In the genomic region with DNA sequence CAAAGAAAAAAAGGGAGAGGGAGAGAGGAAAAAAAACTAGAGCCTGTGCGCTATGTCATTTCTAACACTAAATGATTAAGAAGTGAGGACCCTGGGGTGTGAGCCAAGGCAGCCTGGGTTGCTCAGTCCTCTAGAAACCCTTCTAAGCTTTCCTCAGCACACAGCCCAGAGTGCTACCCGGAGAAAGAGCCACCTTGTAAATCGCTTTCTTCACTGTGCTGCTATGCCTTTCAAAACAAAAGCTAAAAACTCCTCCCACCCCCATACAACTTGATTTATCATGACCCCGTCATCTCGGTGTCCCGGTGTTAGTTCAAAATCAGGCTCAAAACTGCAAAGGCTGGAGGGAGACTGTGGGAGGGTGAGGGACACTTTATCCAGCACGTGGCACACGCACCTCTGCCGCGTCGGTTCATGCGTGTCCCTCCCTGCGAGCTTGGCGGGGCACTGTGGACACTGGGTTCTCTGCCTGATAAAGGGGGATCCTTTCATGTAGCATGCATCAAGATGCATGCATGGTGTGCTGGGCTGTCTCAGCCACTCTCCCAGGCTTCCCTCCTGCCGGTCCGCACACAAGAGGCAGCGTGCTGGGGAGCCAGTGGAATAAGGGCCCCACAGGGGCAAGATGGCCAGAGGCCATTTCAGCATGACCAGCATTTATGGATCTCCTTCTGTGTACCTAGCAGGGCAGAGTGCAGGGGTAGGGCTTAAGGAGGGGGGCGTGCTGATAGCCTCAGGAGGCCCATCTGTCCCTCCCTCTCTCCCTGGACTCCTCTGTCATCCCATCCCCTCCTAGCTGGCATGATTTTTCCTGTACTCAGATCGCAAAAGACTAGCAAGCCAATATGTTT, we compare ENCODE assay signal across 12 cellular contexts.
DNase-seq lines count a peak whose midpoint lies in the region; ATAC-seq and TF ChIP-seq lines count a peak whose summit lies in the region.
"Had no signal": no experiment of that assay in that cellular context is flagged by ENCODE, and none has a peak within 500 bp of the region (broad histone marks: within the 10 kb centered on the region; RNA-seq: fewer than 3 reads in every experiment).

No MANE protein-coding gene starts in this region.

- no peaks in the 10 kb centered on the region for H3K36me3 Mint-ChIP-seq in stimulated activated naive CD8-positive, alpha-beta T cell treated with anti-CD3 and anti-CD28 coated beads, Interleukin-15, Interleukin-2, amounts not matched to agents 100 ng/mL and 50 ng/mL, for 24 hours (ENCODE audit: low read depth)
- peaks cover 5% of the 10 kb centered on the region for H3K36me3 Mint-ChIP-seq in glutamatergic neuron (ENCODE audit: unreplicated experiment)
- no peaks in the 10 kb centered on the region for H3K36me3 Mint-ChIP-seq in activated CD4-positive, alpha-beta memory T cell treated with anti-CD3 and anti-CD28 coated beads for 36 hours

- H3K4me1 ChIP-seq in parathyroid adenoma, result peaks cover 28% of the 10 kb centered on the region

- no peak for ATAC-seq in stimulated activated naive CD8-positive, alpha-beta T cell treated with anti-CD3 and anti-CD28 coated beads, Interleukin-15, amount 100 ng/mL, for 72 hours
- no peak for ATAC-seq in HG03571 (IDR thresholded peaks at IDR 0.05; ENCODE audit: unreplicated experiment)
- ATAC-seq: A549 had no signal

- no peak overlapping the region for H3K4me2 ChIP-seq in parathyroid adenoma (ENCODE audit: low read length)
- H3K4me2 ChIP-seq: A549 had no signal

- H3K27ac Mint-ChIP-seq in stimulated activated naive CD8-positive, alpha-beta T cell treated with anti-CD3 and anti-CD28 coated beads, Interleukin-15, Interleukin-2, amounts not matched to agents 100 ng/mL and 50 ng/mL, for 24 hours, result peak overlapping the region; percentile 58
- H3K27ac Mint-ChIP-seq in stimulated activated naive CD8-positive, alpha-beta T cell treated with anti-CD3 and anti-CD28 coated beads, Interleukin-15, amount 100 ng/mL, for 72 hours, result peak overlapping the region in 1 of 2 donors; percentile 40
- H3K27ac Mint-ChIP-seq in glutamatergic neuron (ENCODE audit: unreplicated experiment), result peak overlapping the region; percentile 84
- H3K27ac Mint-ChIP-seq in activated CD4-positive, alpha-beta memory T cell treated with anti-CD3 and anti-CD28 coated beads for 36 hours, result no peak overlapping the region

- H3K9ac ChIP-seq in parathyroid adenoma, result no peak overlapping the region

- TF ChIP-seq CTCF in glutamatergic neuron (IDR thresholded peaks at IDR 0.05; ENCODE audit: partially characterized antibody, unreplicated experiment), result no peak
- TF ChIP-seq CTCF in parathyroid adenoma (IDR thresholded peaks at IDR 0.05), result no peak

- H2AFZ ChIP-seq in parathyroid adenoma, result peak overlapping the region; percentile 50

- no peak for DNase-seq in stimulated activated naive CD8-positive, alpha-beta T cell treated with anti-CD3 and anti-CD28 coated beads, Interleukin-15, amount 100 ng/mL, for 72 hours
- DNase-seq in glutamatergic neuron (peak; percentile 37), NCI-H510A treated with DMSO at 0.1 percent for 48 hours (lab: John Stamatoyannopoulos, UW) (no peak)
- DNase-seq in activated CD4-positive, alpha-beta memory T cell treated with anti-CD3 and anti-CD28 coated beads for 36 hours, result no peak
- no peak for DNase-seq in activated CD4-positive, alpha-beta T cell treated with anti-CD3 and anti-CD28 coated beads, Interleukin-2, amount 50 U/mL, for 1 hour
- DNase-seq: effector memory CD4-positive, alpha-beta T cell; NCI-H1694; stimulated activated CD4-positive, alpha-beta T cell treated with anti-CD3 and anti-CD28 coated beads, Interleukin-4, amount 100 ng/mL, for 1 hour had no signal

- CTCF ChIA-PET in activated CD4-positive, alpha-beta memory T cell treated with anti-CD3 and anti-CD28 coated beads for 36 hours (lab: Charles Lee), result no interaction called here

- H3K36me3 ChIP-seq in parathyroid adenoma (ENCODE audit: control insufficient read depth, insufficient read depth, low read length), result no peaks in the 10 kb centered on the region

- no peaks in the 10 kb centered on the region for H3K9me3 ChIP-seq in parathyroid adenoma (ENCODE audit: control insufficient read depth, low read length)
- H3K9me3 ChIP-seq: A549 had no signal

- POLR2A ChIA-PET in activated CD4-positive, alpha-beta memory T cell treated with anti-CD3 and anti-CD28 coated beads for 36 hours (lab: Charles Lee), result no interaction called here

- H3K27me3 Mint-ChIP-seq in stimulated activated naive CD8-positive, alpha-beta T cell treated with anti-CD3 and anti-CD28 coated beads, Interleukin-15, Interleukin-2, amounts not matched to agents 100 ng/mL and 50 ng/mL, for 24 hours, result no peaks in the 10 kb centered on the region
- no peaks in the 10 kb centered on the region for H3K27me3 Mint-ChIP-seq in stimulated activated naive CD8-positive, alpha-beta T cell treated with anti-CD3 and anti-CD28 coated beads, Interleukin-15, amount 100 ng/mL, for 72 hours
- peaks cover 11% of the 10 kb centered on the region for H3K27me3 Mint-ChIP-seq in glutamatergic neuron (ENCODE audit: unreplicated experiment)
- no peaks in the 10 kb centered on the region for H3K27me3 Mint-ChIP-seq in activated CD4-positive, alpha-beta memory T cell treated with anti-CD3 and anti-CD28 coated beads for 36 hours

- H3K4me1 Mint-ChIP-seq in stimulated activated naive CD8-positive, alpha-beta T cell treated with anti-CD3 and anti-CD28 coated beads, Interleukin-15, Interleukin-2, amounts not matched to agents 100 ng/mL and 50 ng/mL, for 24 hours (ENCODE audit: low read depth), result peaks cover 41% of the 10 kb centered on the region
- peaks cover 37% of the 10 kb centered on the region for H3K4me1 Mint-ChIP-seq in stimulated activated naive CD8-positive, alpha-beta T cell treated with anti-CD3 and anti-CD28 coated beads, Interleukin-15, amount 100 ng/mL, for 72 hours
- peaks cover 41% of the 10 kb centered on the region for H3K4me1 Mint-ChIP-seq in glutamatergic neuron (ENCODE audit: low read depth, unreplicated experiment)
- H3K4me1 Mint-ChIP-seq in activated CD4-positive, alpha-beta memory T cell treated with anti-CD3 and anti-CD28 coated beads for 36 hours (ENCODE audit: low read depth), result peaks cover 21% of the 10 kb centered on the region

- H3K4me3 Mint-ChIP-seq in stimulated activated naive CD8-positive, alpha-beta T cell treated with anti-CD3 and anti-CD28 coated beads, Interleukin-15, Interleukin-2, amounts not matched to agents 100 ng/mL and 50 ng/mL, for 24 hours, result no peak overlapping the region
- H3K4me3 Mint-ChIP-seq in stimulated activated naive CD8-positive, alpha-beta T cell treated with anti-CD3 and anti-CD28 coated beads, Interleukin-15, amount 100 ng/mL, for 72 hours, result no peak overlapping the region
- H3K4me3 Mint-ChIP-seq in glutamatergic neuron (ENCODE audit: unreplicated experiment), result no peak overlapping the region
- H3K4me3 Mint-ChIP-seq in activated CD4-positive, alpha-beta memory T cell treated with anti-CD3 and anti-CD28 coated beads for 36 hours, result no peak overlapping the region

- H3K4me3 ChIP-seq in parathyroid adenoma (ENCODE audit: low read depth, low read length), result no peak overlapping the region
- H3K4me3 ChIP-seq: A549 had no signal

- no peaks in the 10 kb centered on the region for H3K9me3 Mint-ChIP-seq in stimulated activated naive CD8-positive, alpha-beta T cell treated with anti-CD3 and anti-CD28 coated beads, Interleukin-15, Interleukin-2, amounts not matched to agents 100 ng/mL and 50 ng/mL, for 24 hours
- no peaks in the 10 kb centered on the region for H3K9me3 Mint-ChIP-seq in stimulated activated naive CD8-positive, alpha-beta T cell treated with anti-CD3 and anti-CD28 coated beads, Interleukin-15, amount 100 ng/mL, for 72 hours
- H3K9me3 Mint-ChIP-seq in glutamatergic neuron (ENCODE audit: unreplicated experiment), result peaks cover 18% of the 10 kb centered on the region
- no peaks in the 10 kb centered on the region for H3K9me3 Mint-ChIP-seq in activated CD4-positive, alpha-beta memory T cell treated with anti-CD3 and anti-CD28 coated beads for 36 hours

- H3K27me3 ChIP-seq in parathyroid adenoma (ENCODE audit: control insufficient read depth, insufficient read depth, low read length), result no peaks in the 10 kb centered on the region

- intact Hi-C loops in activated CD4-positive, alpha-beta memory T cell treated with anti-CD3 and anti-CD28 coated beads for 36 hours (cut with micrococcal nuclease), result no loop called here

- peak overlapping the region; percentile 46 for H3K27ac ChIP-seq in parathyroid adenoma
- H3K27ac ChIP-seq: A549 had no signal

- peaks cover 6% of the 10 kb centered on the region for H3K79me2 ChIP-seq in parathyroid adenoma
